Comparison of ENCODE assay signal across 26 cellular contexts in genomic region chr3:188019761-188020160, GRCh38.
"Had no signal": no experiment of that assay in that cellular context is flagged by ENCODE, and none has a peak within 500 bp of the region (broad histone marks: within the 10 kb centered on the region; RNA-seq: fewer than 3 reads in every experiment).

No MANE protein-coding gene starts in this region.

- H3K36me3 Mint-ChIP-seq: mesothelial cell of epicardium, naive B cell had no signal

- H3K27me3 ChIP-seq: gastrocnemius medialis, heart right ventricle, left lung had no signal

- DNase-seq: dermis blood vessel endothelial cell; dorsolateral prefrontal cortex; effector CD4-positive, alpha-beta T cell; effector memory CD4-positive, alpha-beta T cell; erythroblast; esophagus squamous epithelium; foreskin fibroblast; foreskin melanocyte; gastrocnemius medialis; glutamatergic neuron; head of caudate nucleus; heart right ventricle; hippocampal formation; left cardiac atrium; left lung; left ventricle myocardium superior; lower lobe of right lung; mesenchymal stem cell; mucosa of descending colon; naive B cell had no signal

- H3K4me1 Mint-ChIP-seq: mesothelial cell of epicardium, naive B cell had no signal

- H3K36me3 ChIP-seq: esophagus squamous epithelium, gastrocnemius medialis, heart right ventricle, left lung, lower lobe of right lung had no signal

- H3K4me1 ChIP-seq: esophagus squamous epithelium, gastrocnemius medialis, heart right ventricle, left lung had no signal

- H3K9me3 ChIP-seq: esophagus squamous epithelium, gastrocnemius medialis, heart right ventricle, left lung, lower lobe of right lung, mucosa of descending colon had no signal

- H3K27ac ChIP-seq: coronary artery, dorsolateral prefrontal cortex, epithelial cell of prostate, esophagus squamous epithelium, gastrocnemius medialis, heart right ventricle, left lung, lower lobe of right lung had no signal

- FAIRE-seq: islet of Langerhans, keratinocyte had no signal

- H3K27ac Mint-ChIP-seq: mesothelial cell of epicardium had no signal

- ATAC-seq: esophagus mucosa, gastrocnemius medialis, heart right ventricle, left cardiac atrium, left lung, left ventricle myocardium superior, lower lobe of right lung, mucosa of descending colon had no signal

- H3K4me3 ChIP-seq: coronary artery, dorsolateral prefrontal cortex, esophagus squamous epithelium, gastrocnemius medialis, heart right ventricle, left lung, lower lobe of right lung, mucosa of descending colon had no signal

- H3K4me3 Mint-ChIP-seq: mesothelial cell of epicardium, naive B cell had no signal
